Comparison of ENCODE assay signal across 20 cellular contexts in genomic region chr12:112798019-112798760, GRCh38. TPM values are rescaled to one million over a fixed set of nuclear protein-coding genes. Genes with fewer than 3 reads are reported as not detected.
DNase-seq lines count a peak whose midpoint lies in the region; ATAC-seq, FAIRE-seq and TF ChIP-seq lines count a peak whose summit lies in the region.
"Had no signal": no experiment of that assay in that cellular context is flagged by ENCODE, and none has a peak within 500 bp of the region (broad histone marks: within the 10 kb centered on the region; RNA-seq: fewer than 3 reads in every experiment).

No MANE protein-coding gene starts in this region.

- TF ChIP-seq CTCF in OCI-LY7 (conservative IDR thresholded peaks at IDR 0.05; ENCODE audit: low read length) (no peak), endothelial cell of umbilical vein (IDR thresholded peaks at IDR 0.05; ENCODE audit: extremely low read depth in 1 of 2, insufficient read depth in 1 of 2, low read depth in 1 of 2, low read length in 2 of 2) (no peak)

- no peaks in the 10 kb centered on the region for H3K36me3 ChIP-seq in OCI-LY7 (ENCODE audit: insufficient read depth, low read length)
- H3K36me3 ChIP-seq in endothelial cell of umbilical vein (ENCODE audit: control insufficient read depth in 2 of 2, extremely low read depth in 1 of 2, insufficient read depth in 2 of 2, low read length in 2 of 2), result no peaks in the 10 kb centered on the region
- H3K36me3 ChIP-seq: cardiac muscle cell had no signal

- DNase-seq in NCI-H146 (lab: John Stamatoyannopoulos, UW), result peak; percentile 23
- no peak for DNase-seq in NCI-H146 treated with DMSO at 0.1 percent for 48 hours (lab: John Stamatoyannopoulos, UW; ENCODE audit: unreplicated experiment)
- no peak for DNase-seq in OCI-LY7 (ENCODE audit: low spot score)
- peak; percentile 3 for DNase-seq in endothelial cell of umbilical vein (ENCODE audit: low read depth, low spot score)
- peak in 9 of 10 donors; percentile 21 to 92 (median 55) for DNase-seq in posterior cingulate gyrus
- no peak for DNase-seq in frontal cortex (ENCODE audit: low spot score in 2 of 2)
- DNase-seq in dedifferentiated amniotic fluid mesenchymal stem cell (ENCODE audit: extremely low spot score), result no peak
- DNase-seq: 8988T; activated CD4-positive, alpha-beta T cell treated with anti-CD3 and anti-CD28 coated beads, Interleukin-2, amount 50 U/mL, for 48 hours; activated naive CD8-positive, alpha-beta T cell treated with anti-CD3 and anti-CD28 coated beads for 36 hours; activated T-cell treated with anti-CD3 and anti-CD28 coated beads, Interleukin-2, amount 50 U/mL, for 4 hours; DMS79; naive B cell; NCI-H1092 treated with DMSO at 0.1 percent for 48 hours; PC-3 had no signal

- H3K4me1 ChIP-seq in OCI-LY7 (ENCODE audit: insufficient read depth, low read length, poor library complexity, severe bottlenecking) (peaks cover 12% of the 10 kb centered on the region), endothelial cell of umbilical vein (ENCODE audit: control insufficient read depth, extremely low read depth, insufficient read depth, low read length) (no peaks in the 10 kb centered on the region)

- BruUV-seq in OCI-LY7 (replicated peaks; lab: Mats Ljungman, UMichigan), result no TSS peak
- no TSS peak for BruUV-seq in endothelial cell of umbilical vein (replicated peaks; lab: Mats Ljungman, UMichigan)

- no peaks in the 10 kb centered on the region for H3K9me3 ChIP-seq in OCI-LY7 (ENCODE audit: low read length)
- H3K9me3 ChIP-seq in endothelial cell of umbilical vein (replicated peaks; ENCODE audit: control insufficient read depth, insufficient read depth, low read length), result no peaks in the 10 kb centered on the region

- TF ChIP-seq POLR2A in endothelial cell of umbilical vein (IDR thresholded peaks at IDR 0.05; ENCODE audit: low read depth, low read length), result no peak

- no peak for ATAC-seq in GM19395 (IDR thresholded peaks at IDR 0.05; ENCODE audit: unreplicated experiment)
- ATAC-seq: activated T-cell treated with anti-CD3 and anti-CD28 coated beads, Interleukin-2, amount 50 U/mL, for 4 hours; PC-3 had no signal

- H2AFZ ChIP-seq in OCI-LY7 (ENCODE audit: low read length) (no peak overlapping the region), endothelial cell of umbilical vein (ENCODE audit: low read depth, low read length) (no peak overlapping the region)

- FAIRE-seq in endothelial cell of umbilical vein (lab: Jason Lieb, UNC), result no peak
- no peak for FAIRE-seq in frontal cortex (lab: Jason Lieb, UNC)

- peaks cover 0 to 9% of the 10 kb centered on the region in 2 experiments for H3K27me3 ChIP-seq in endothelial cell of umbilical vein (ENCODE audit: control insufficient read depth in 2 of 2, insufficient read depth in 2 of 2, low read length in 2 of 2)

- dilution Hi-C loops in endothelial cell of umbilical vein (cut with MboI; ENCODE audit: extremely low pct_ligation_motif_present, low sequenced_read_pairs), result no loop called here

- intact Hi-C loops in OCI-LY7 (cut with micrococcal nuclease; ENCODE audit: unreplicated experiment), result no loop called here
- intact Hi-C loops in endothelial cell of umbilical vein (cut with micrococcal nuclease), result no loop called here
- intact Hi-C loops in posterior cingulate gyrus (cut with DNase I), result no loop called here

- H3K27ac ChIP-seq in OCI-LY7 (ENCODE audit: low read depth, low read length, poor library complexity, severe bottlenecking), result no peak overlapping the region
- H3K27ac ChIP-seq in endothelial cell of umbilical vein (ENCODE audit: insufficient read depth, low read depth, low read length), result no peak overlapping the region
- H3K27ac ChIP-seq: cardiac muscle cell had no signal

- H3K4me2 ChIP-seq in OCI-LY7 (ENCODE audit: low read length), result peak overlapping the region; percentile 45; the same call in 1 of the 2 replicates
- H3K4me2 ChIP-seq in endothelial cell of umbilical vein (ENCODE audit: insufficient read depth, low read length), result no peak overlapping the region

- POLR2A ChIA-PET in OCI-LY7 (lab: Charles Lee) (no interaction called here), endothelial cell of umbilical vein (lab: Charles Lee) (no interaction called here)

- H4K20me1 ChIP-seq in OCI-LY7 (ENCODE audit: insufficient read depth, low read length), result no peaks in the 10 kb centered on the region
- no peaks in the 10 kb centered on the region for H4K20me1 ChIP-seq in endothelial cell of umbilical vein (replicated peaks; ENCODE audit: control insufficient read depth, extremely low read depth, insufficient read depth, low read length)

- H3K9me2 ChIP-seq in OCI-LY7 (ENCODE audit: insufficient read depth, low read length), result no peaks in the 10 kb centered on the region

- H3K79me2 ChIP-seq in OCI-LY7 (ENCODE audit: insufficient read depth, low read depth, low read length) (no peaks in the 10 kb centered on the region), endothelial cell of umbilical vein (ENCODE audit: control insufficient read depth, insufficient read depth, low read length) (no peaks in the 10 kb centered on the region)

- CTCF ChIA-PET in OCI-LY7 (lab: Charles Lee; ENCODE audit: unreplicated experiment) (no interaction called here), endothelial cell of umbilical vein (lab: Charles Lee) (interaction anchor here (1.7 kb wide), 1 partner anchor 15 kb away, joined by 8 read pairs; no protein-coding TSS in a partner anchor)

- no peak overlapping the region for H3K9ac ChIP-seq in endothelial cell of umbilical vein (replicated peaks; ENCODE audit: extremely low read depth, insufficient read depth, low read length)

- no peaks in the 10 kb centered on the region for H3K9me1 ChIP-seq in endothelial cell of umbilical vein (replicated peaks; ENCODE audit: control insufficient read depth, extremely low read depth, insufficient read depth, low read length)

- no peak overlapping the region for H3K4me3 ChIP-seq in OCI-LY7 (ENCODE audit: low read depth, low read length, poor library complexity, severe bottlenecking)
- H3K4me3 ChIP-seq in endothelial cell of umbilical vein (replicated peaks in 1 of 3; ENCODE audit: insufficient read depth in 1 of 3, low read depth in 1 of 3, low read length in 3 of 3), result no peak overlapping the region
- H3K4me3 ChIP-seq: cardiac muscle cell had no signal

TF ChIP-seq in endothelial cell of umbilical vein, 7 proteins besides CTCF, POLR2A, EP300 and RAD21:
- TF ChIP-seq, protein P1, sequence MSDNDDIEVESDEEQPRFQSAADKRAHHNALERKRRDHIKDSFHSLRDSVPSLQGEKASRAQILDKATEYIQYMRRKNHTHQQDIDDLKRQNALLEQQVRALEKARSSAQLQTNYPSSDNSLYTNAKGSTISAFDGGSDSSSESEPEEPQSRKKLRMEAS (IDR thresholded peaks at IDR 0.05; ENCODE audit: insufficient read depth, insufficient read length), result no peak
- TF ChIP-seq FOS (IDR thresholded peaks at IDR 0.05; ENCODE audit: borderline replicate concordance, insufficient read depth, low read length) (no peak), MYC (IDR thresholded peaks at IDR 0.05; ENCODE audit: low read depth, low read length) (no peak), EZH2 (IDR thresholded peaks at IDR 0.05; ENCODE audit: borderline replicate concordance, low read depth, low read length, severe bottlenecking) (no peak), JUN (IDR thresholded peaks at IDR 0.05; ENCODE audit: borderline replicate concordance, insufficient read depth, insufficient read length, low read depth) (no peak), GATA2 (IDR thresholded peaks at IDR 0.05; ENCODE audit: insufficient read depth, insufficient read length, low read depth, low read length) (no peak), POLR2AphosphoS5 (IDR thresholded peaks at IDR 0.05; ENCODE audit: insufficient read depth, low read depth, low read length) (no peak)

RNA-seq across cellular contexts. Expression of gene RPH3A, which starts 6.6 kb away (rescaled TPM):
- total RNA-seq in OCI-LY7 (2014; rRNA removed; shearing (Covaris generic)), result not detected in 2 replicates
- not detected in 2 replicates for total RNA-seq in OCI-LY7 (2022)
- not detected in 2 replicates for total RNA-seq in endothelial cell of umbilical vein
- not detected in 2 replicates for polyA plus RNA-seq in endothelial cell of umbilical vein
- not detected in 2 replicates for polyA plus RNA-seq in endothelial cell of umbilical vein (2011; cell fraction: cytosol; rRNA removed)
- polyA plus RNA-seq in endothelial cell of umbilical vein (2011; cell fraction: nucleus; rRNA removed), result not detected in 2 replicates
- not detected in 2 replicates for polyA plus RNA-seq in endothelial cell of umbilical vein (2012)
- polyA minus RNA-seq in endothelial cell of umbilical vein, result not detected in 2 replicates
- polyA minus RNA-seq in endothelial cell of umbilical vein (2011; cell fraction: cytosol; rRNA and poly(A)+ RNA removed), result not detected
- not detected in 2 replicates for polyA minus RNA-seq in endothelial cell of umbilical vein (2011; cell fraction: nucleus; rRNA and poly(A)+ RNA removed)
- total RNA-seq in frontal cortex, result 5.3 TPM
- total RNA-seq: activated naive CD8-positive, alpha-beta T cell treated with anti-CD3 and anti-CD28 coated beads for 36 hours; activated T-cell treated with anti-CD3 and anti-CD28 coated beads, Interleukin-2, amount 50 U/mL, for 4 hours; fibroblast of villous mesenchyme; PC-3; ureter had no signal
- polyA plus RNA-seq: liver had no signal

Comparison
In these comparisons a context has a peak if more than half of its experiments do, and no peak if none do; other contexts are left out.
1. DNase-seq: peak in NCI-H146 (single experiment), endothelial cell of umbilical vein (single experiment) and posterior cingulate gyrus (9 of 10); none in NCI-H146 treated with DMSO at 0.1 percent for 48 hours (single experiment), OCI-LY7 (single experiment), frontal cortex (0 of 2) and dedifferentiated amniotic fluid mesenchymal stem cell (single experiment).